9 cellular contexts compared by ENCODE assay signal in the genomic region with DNA sequence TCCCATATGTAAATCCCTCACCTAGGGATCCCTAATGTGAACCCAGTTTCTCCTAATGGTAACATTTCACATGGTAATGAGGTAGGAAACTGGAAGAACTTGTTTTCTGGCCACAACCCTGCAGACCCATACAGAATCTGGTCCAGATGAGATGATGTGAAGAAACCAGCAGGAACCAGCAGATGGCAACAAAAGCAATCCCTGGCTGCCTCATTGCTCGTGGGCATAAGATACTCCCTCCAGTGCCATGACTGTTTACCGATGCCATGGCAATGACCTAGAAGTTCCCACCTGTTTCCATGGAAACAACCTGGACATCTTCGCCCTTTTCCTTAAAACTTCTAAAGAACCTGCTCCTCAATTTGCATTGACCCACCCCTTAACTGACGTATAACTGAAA.
DNase-seq lines count a peak whose midpoint lies in the region; ATAC-seq and TF ChIP-seq lines count a peak whose summit lies in the region.
"Had no signal": no experiment of that assay in that cellular context is flagged by ENCODE, and none has a peak within 500 bp of the region (broad histone marks: within the 10 kb centered on the region; RNA-seq: fewer than 3 reads in every experiment).

No MANE protein-coding gene starts in this region.

- H3K4me1 Mint-ChIP-seq in activated naive CD4-positive, alpha-beta T cell treated with anti-CD3 and anti-CD28 coated beads, Interleukin-2, amount 10 ng/mL, durations not matched to agents 7 days and 5 days: no peaks in the 10 kb centered on the region

- H3K36me3 ChIP-seq in iPS-18a (ENCODE audit: control insufficient read depth, low read depth, low read length): no peaks in the 10 kb centered on the region

- no peak overlapping the region for H3K4me3 ChIP-seq in HFF-Myc (replicated peaks; ENCODE audit: low read depth, low read length)
- H3K4me3 ChIP-seq in iPS-18a (ENCODE audit: low read length): no peak overlapping the region
- H3K4me3 ChIP-seq: skin epidermis had no signal

- peaks cover 7% of the 10 kb centered on the region for H3K4me1 ChIP-seq in iPS-18a (ENCODE audit: control insufficient read depth, low read depth, low read length)

- CTCF ChIA-PET in RWPE1 (lab: Yijun Ruan, JAX): no interaction called here
- CTCF ChIA-PET in activated naive CD4-positive, alpha-beta T cell treated with anti-CD3 and anti-CD28 coated beads, Interleukin-2, amount 10 ng/mL, durations not matched to agents 7 days and 5 days (lab: Charles Lee): no interaction called here

- H3K27me3 ChIP-seq in iPS-18a (ENCODE audit: control insufficient read depth, insufficient read depth, low read length): no peaks in the 10 kb centered on the region

- H3K9ac ChIP-seq in iPS-18a (ENCODE audit: low read length): peak overlapping the region; percentile 21

- TF ChIP-seq CTCF in HFF-Myc (IDR thresholded peaks at IDR 0.05; ENCODE audit: low read depth, low read length, missing control alignments): peak; percentile 3
- TF ChIP-seq CTCF in RWPE1 (conservative IDR thresholded peaks at IDR 0.05; ENCODE audit: low read depth): no peak

- no peak overlapping the region for H3K27ac Mint-ChIP-seq in activated naive CD4-positive, alpha-beta T cell treated with anti-CD3 and anti-CD28 coated beads, Interleukin-2, amount 10 ng/mL, durations not matched to agents 7 days and 5 days

- H3K27ac ChIP-seq in RWPE1: no peak overlapping the region
- peak overlapping the region; percentile 55 for H3K27ac ChIP-seq in iPS-18a (ENCODE audit: low read length)
- H3K27ac ChIP-seq in substantia nigra (ENCODE audit: low read depth, low read length, poor library complexity, severe bottlenecking): no peak overlapping the region
- H3K27ac ChIP-seq: skin epidermis had no signal

- H3K9me3 Mint-ChIP-seq in activated naive CD4-positive, alpha-beta T cell treated with anti-CD3 and anti-CD28 coated beads, Interleukin-2, amount 10 ng/mL, durations not matched to agents 7 days and 5 days: peaks cover 9% of the 10 kb centered on the region

- peaks cover 27% of the 10 kb centered on the region for H3K27me3 Mint-ChIP-seq in activated naive CD4-positive, alpha-beta T cell treated with anti-CD3 and anti-CD28 coated beads, Interleukin-2, amount 10 ng/mL, durations not matched to agents 7 days and 5 days

- ATAC-seq in GM21786 (IDR thresholded peaks at IDR 0.05; ENCODE audit: unreplicated experiment): no peak
- no peak for ATAC-seq in GM18517 (IDR thresholded peaks at IDR 0.05; ENCODE audit: unreplicated experiment)

- no peaks in the 10 kb centered on the region for H3K36me3 Mint-ChIP-seq in activated naive CD4-positive, alpha-beta T cell treated with anti-CD3 and anti-CD28 coated beads, Interleukin-2, amount 10 ng/mL, durations not matched to agents 7 days and 5 days

- DNase-seq in CD1c-positive myeloid dendritic cell (ENCODE audit: extremely low spot score): peak; percentile 59
- no peak for DNase-seq in HFF-Myc (ENCODE audit: extremely low read depth, low read depth)
- DNase-seq in RWPE1 (ENCODE audit: low spot score): peak; percentile 27
- no peak for DNase-seq in substantia nigra (lab: John Stamatoyannopoulos, UW)
- DNase-seq in activated naive CD4-positive, alpha-beta T cell treated with anti-CD3 and anti-CD28 coated beads, Interleukin-2, amount 10 ng/mL, durations not matched to agents 7 days and 5 days: no peak

- H3K4me3 Mint-ChIP-seq in activated naive CD4-positive, alpha-beta T cell treated with anti-CD3 and anti-CD28 coated beads, Interleukin-2, amount 10 ng/mL, durations not matched to agents 7 days and 5 days: no peak overlapping the region

- H3K9me3 ChIP-seq in iPS-18a (ENCODE audit: control insufficient read depth, low read depth, low read length): no peaks in the 10 kb centered on the region

- POLR2A ChIA-PET in RWPE1 (lab: Yijun Ruan, JAX; ENCODE audit: low non-redundant PET): no interaction called here

Comparison
In these comparisons a context has a peak if more than half of its experiments do, and no peak if none do; other contexts are left out.
1. DNase-seq: peak in CD1c-positive myeloid dendritic cell (single experiment) and RWPE1 (single experiment); none in HFF-Myc (single experiment), substantia nigra (0 of 49) and activated naive CD4-positive, alpha-beta T cell treated with anti-CD3 and anti-CD28 coated beads, Interleukin-2, amount 10 ng/mL, durations not matched to agents 7 days and 5 days (single experiment).